In the genomic region with DNA sequence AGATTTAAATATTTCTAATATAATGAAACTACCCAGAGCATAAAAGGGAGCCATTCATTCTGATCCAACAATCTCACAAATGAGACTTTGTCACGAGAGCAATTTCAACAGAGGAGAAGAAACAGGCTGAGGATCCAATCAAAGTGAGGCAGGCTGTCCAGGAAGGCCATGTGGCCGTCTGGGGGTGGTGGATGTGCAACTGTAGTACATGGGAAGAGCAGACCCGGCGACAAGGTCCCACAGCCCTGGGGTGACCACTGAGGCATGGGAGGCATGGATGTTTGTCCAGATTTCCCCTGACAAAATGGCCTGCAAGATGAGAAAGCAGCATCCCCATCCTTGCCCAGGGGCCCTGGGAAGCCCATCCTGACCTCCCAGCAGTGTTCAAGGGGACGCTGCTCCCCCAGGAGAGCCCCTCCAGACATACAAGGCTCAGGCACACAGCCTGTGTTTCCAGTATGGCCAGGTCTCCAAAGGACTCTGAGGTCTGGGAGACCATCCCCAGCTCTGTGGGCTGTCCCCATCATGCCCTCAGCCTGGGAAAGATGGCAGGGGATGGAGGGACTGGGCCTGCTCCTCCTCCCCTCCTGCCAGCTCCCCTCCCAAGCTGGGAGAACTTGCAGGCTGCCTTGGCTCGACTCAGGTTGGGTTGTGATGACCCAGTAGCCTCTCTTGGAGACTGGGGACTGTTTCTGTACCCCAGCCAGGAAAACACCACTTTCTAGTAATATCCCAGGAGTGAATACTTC, we compare ENCODE assay signal across 19 cellular contexts. TPM values are rescaled to one million over a fixed set of nuclear protein-coding genes. Genes with fewer than 3 reads are reported as not detected.
"Had no signal": no experiment of that assay in that cellular context is flagged by ENCODE, and none has a peak within 500 bp of the region (broad histone marks: within the 10 kb centered on the region; RNA-seq: fewer than 3 reads in every experiment).

No MANE protein-coding gene starts in this region.

- H3K4me3 ChIP-seq: hepatocyte, mucosa of descending colon had no signal

- H3K27ac ChIP-seq: epithelial cell of prostate, hepatocyte had no signal

- H3K36me3 Mint-ChIP-seq: activated naive CD4-positive, alpha-beta T cell treated with anti-CD3 and anti-CD28 coated beads, Interleukin-2, amount 10 ng/mL, durations not matched to agents 7 days and 5 days had no signal

- ATAC-seq: mucosa of descending colon; naive thymus-derived CD8-positive, alpha-beta T cell; stimulated activated naive CD8-positive, alpha-beta T cell treated with anti-CD3 and anti-CD28 coated beads, Interleukin-15, Interleukin-2, amounts not matched to agents 100 U/mL and 50 U/mL, for 24 hours; T-helper 17 cell had no signal

- H3K27me3 Mint-ChIP-seq: activated CD4-positive, alpha-beta T cell treated with anti-CD3 and anti-CD28 coated beads, Interleukin-2, amount 10 ng/mL, durations not matched to agents 24 days and 14 days; activated naive CD4-positive, alpha-beta T cell treated with anti-CD3 and anti-CD28 coated beads, Interleukin-2, amount 10 ng/mL, durations not matched to agents 7 days and 5 days had no signal

- H2AFZ ChIP-seq: hepatocyte had no signal

- H3K27ac Mint-ChIP-seq: activated B cell treated with CpG ODN at 0.5 μM for 24 hours; activated CD4-positive, alpha-beta T cell treated with anti-CD3 and anti-CD28 coated beads, Interleukin-2, amount 10 ng/mL, durations not matched to agents 24 days and 14 days; activated naive CD4-positive, alpha-beta T cell treated with anti-CD3 and anti-CD28 coated beads, Interleukin-2, amount 10 ng/mL, durations not matched to agents 7 days and 5 days; naive thymus-derived CD8-positive, alpha-beta T cell; T-helper 17 cell had no signal

- H3K4me1 Mint-ChIP-seq: activated B cell treated with CpG ODN at 0.5 μM for 24 hours; activated naive CD4-positive, alpha-beta T cell treated with anti-CD3 and anti-CD28 coated beads, Interleukin-2, amount 10 ng/mL, durations not matched to agents 7 days and 5 days; naive thymus-derived CD8-positive, alpha-beta T cell had no signal

- H3K4me3 Mint-ChIP-seq: activated B cell treated with CpG ODN at 0.5 μM for 24 hours; activated CD4-positive, alpha-beta T cell treated with anti-CD3 and anti-CD28 coated beads, Interleukin-2, amount 10 ng/mL, durations not matched to agents 24 days and 14 days; activated naive CD4-positive, alpha-beta T cell treated with anti-CD3 and anti-CD28 coated beads, Interleukin-2, amount 10 ng/mL, durations not matched to agents 7 days and 5 days; naive thymus-derived CD8-positive, alpha-beta T cell; T-helper 17 cell had no signal

- DNase-seq: activated B cell treated with CpG ODN at 0.5 μM for 24 hours; activated CD4-positive, alpha-beta T cell treated with anti-CD3 and anti-CD28 coated beads, Interleukin-2, amount 10 ng/mL, durations not matched to agents 24 days and 14 days; activated CD8-positive, alpha-beta memory T cell treated with anti-CD3 and anti-CD28 coated beads for 24 hours; activated naive CD4-positive, alpha-beta T cell treated with anti-CD3 and anti-CD28 coated beads, Interleukin-2, amount 10 ng/mL, durations not matched to agents 7 days and 5 days; caudate nucleus; cortex of kidney; effector memory CD4-positive, alpha-beta T cell; kidney glomerular epithelial cell; mucosa of descending colon; nucleus accumbens; stimulated activated CD4-positive, alpha-beta T cell treated with anti-CD3 and anti-CD28 coated beads, Interleukin-4, amount 100 ng/mL, for 1 hour; stimulated activated CD8-positive, alpha-beta memory T cell treated with anti-CD3 and anti-CD28 coated beads, Interleukin-4, amount 100 ng/mL, for 48 hours; stimulated activated naive CD8-positive, alpha-beta T cell treated with anti-CD3 and anti-CD28 coated beads, Interleukin-15, Interleukin-2, amounts not matched to agents 100 U/mL and 50 U/mL, for 24 hours; T-helper 17 cell had no signal

- H3K4me2 ChIP-seq: hepatocyte had no signal

- H3K27me3 ChIP-seq: hepatocyte had no signal

RNA-seq across cellular contexts. Expression of a gene that starts 27.5 kb away (rescaled TPM):
- total RNA-seq: activated B cell treated with CpG ODN at 0.5 μM for 24 hours; activated CD4-positive, alpha-beta T cell treated with anti-CD3 and anti-CD28 coated beads, Interleukin-2, amount 10 ng/mL, durations not matched to agents 24 days and 14 days; hepatocyte; lung microvascular endothelial cell; mucosa of descending colon; naive thymus-derived CD8-positive, alpha-beta T cell; T-helper 17 cell; temporal lobe had no signal
- polyA plus RNA-seq: hepatocyte; naive thymus-derived CD8-positive, alpha-beta T cell had no signal
